ENCODE assay signal across 12 cellular contexts in the genomic region with DNA sequence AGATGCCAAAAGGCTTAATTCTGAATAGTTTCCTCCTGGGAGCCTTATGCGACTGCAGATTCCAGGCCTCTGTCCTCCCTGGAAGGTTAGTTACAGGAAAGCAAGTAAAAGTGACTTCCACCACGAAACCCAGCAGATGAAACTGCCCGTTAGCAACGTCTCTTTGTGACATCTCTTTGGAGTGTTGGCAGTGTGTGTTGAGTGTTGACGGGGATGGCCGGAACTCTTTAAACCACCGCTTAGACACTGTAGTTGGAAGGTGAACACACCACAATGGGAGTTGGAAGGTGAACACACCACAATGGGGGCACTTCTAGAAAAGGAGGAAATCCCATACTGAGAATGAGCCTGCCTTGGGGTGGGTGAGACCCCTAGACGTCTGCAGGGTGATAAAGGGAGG. TPM values are rescaled to one million over a fixed set of nuclear protein-coding genes. Genes with fewer than 3 reads are reported as not detected.
DNase-seq lines count a peak whose midpoint lies in the region; ATAC-seq, FAIRE-seq and TF ChIP-seq lines count a peak whose summit lies in the region.
"Had no signal": no experiment of that assay in that cellular context is flagged by ENCODE, and none has a peak within 500 bp of the region (broad histone marks: within the 10 kb centered on the region; RNA-seq: fewer than 3 reads in every experiment).

No MANE protein-coding gene starts in this region.

- no peak for FAIRE-seq in HepG2 (lab: Jason Lieb, UNC)

- no peaks in the 10 kb centered on the region for H3K4me1 ChIP-seq in HepG2 (ENCODE audit: insufficient read depth, low read length)
- no peaks in the 10 kb centered on the region for H3K4me1 ChIP-seq in right lobe of liver
- H3K4me1 ChIP-seq: BE2C had no signal

- H3K9ac ChIP-seq in HepG2 (ENCODE audit: insufficient read depth, low read depth, low read length): no peak overlapping the region

- H3K4me2 ChIP-seq in HepG2 (ENCODE audit: low read depth, low read length): no peak overlapping the region

- H3K4me1 Mint-ChIP-seq in activated CD4-positive, alpha-beta memory T cell treated with anti-CD3 and anti-CD28 coated beads, Interleukin-2, amount 10 ng/mL, durations not matched to agents 7 days and 5 days: peaks cover 50% of the 10 kb centered on the region
- H3K4me1 Mint-ChIP-seq in type B pancreatic cell (ENCODE audit: unreplicated experiment): peaks cover 17% of the 10 kb centered on the region

- H3K79me2 ChIP-seq in HepG2 (ENCODE audit: insufficient read depth, low read length): no peaks in the 10 kb centered on the region

- H3K4me3 Mint-ChIP-seq in activated CD4-positive, alpha-beta memory T cell treated with anti-CD3 and anti-CD28 coated beads, Interleukin-2, amount 10 ng/mL, durations not matched to agents 7 days and 5 days: peak overlapping the region; percentile 89
- H3K4me3 Mint-ChIP-seq in type B pancreatic cell: peak overlapping the region; percentile 54

- no peaks in the 10 kb centered on the region for H3K27me3 Mint-ChIP-seq in activated CD4-positive, alpha-beta memory T cell treated with anti-CD3 and anti-CD28 coated beads, Interleukin-2, amount 10 ng/mL, durations not matched to agents 7 days and 5 days
- H3K27me3 Mint-ChIP-seq in type B pancreatic cell: peaks cover 66% of the 10 kb centered on the region

- H3K4me3 ChIP-seq in HepG2 (replicated peaks in 1 of 3; ENCODE audit: insufficient read depth in 1 of 3, low read depth in 2 of 3, low read length in 3 of 3) (no peak overlapping the region), right lobe of liver (no peak overlapping the region)

- peaks cover 33% of the 10 kb centered on the region for H3K36me3 Mint-ChIP-seq in activated CD4-positive, alpha-beta memory T cell treated with anti-CD3 and anti-CD28 coated beads, Interleukin-2, amount 10 ng/mL, durations not matched to agents 7 days and 5 days (ENCODE audit: low read depth)
- H3K36me3 Mint-ChIP-seq in type B pancreatic cell: peaks cover 4% of the 10 kb centered on the region

- ATAC-seq in HepG2 (no peak), right lobe of liver (no peak), GM19351 (IDR thresholded peaks at IDR 0.05; ENCODE audit: unreplicated experiment) (no peak), GM21367 (IDR thresholded peaks at IDR 0.05; ENCODE audit: unreplicated experiment) (no peak)

- H3K9me3 Mint-ChIP-seq in activated CD4-positive, alpha-beta memory T cell treated with anti-CD3 and anti-CD28 coated beads, Interleukin-2, amount 10 ng/mL, durations not matched to agents 7 days and 5 days: no peaks in the 10 kb centered on the region
- H3K9me3 Mint-ChIP-seq in type B pancreatic cell: no peaks in the 10 kb centered on the region

- intact Hi-C loops in HepG2 (cut with micrococcal nuclease; ENCODE audit: unreplicated experiment): no loop called here
- intact Hi-C loops in right lobe of liver (cut with DNase I): no loop called here

- H4K20me1 ChIP-seq in HepG2 (ENCODE audit: insufficient read depth, low read length): no peaks in the 10 kb centered on the region

- in situ Hi-C loops in HepG2 (cut with HindIII; ENCODE audit: extremely low pct_ligation_motif_present, low pct_unique_long_range_greater_than_20kb): no loop called here

- no peak for DNase-seq in HepG2 (ENCODE audit: low spot score)
- DNase-seq in right lobe of liver: no peak
- peak; percentile 55 for DNase-seq in activated CD4-positive, alpha-beta memory T cell treated with anti-CD3 and anti-CD28 coated beads, Interleukin-2, amount 10 ng/mL, durations not matched to agents 7 days and 5 days
- DNase-seq in kidney tubule cell (ENCODE audit: low spot score): peak; percentile 18
- DNase-seq in type B pancreatic cell (ENCODE audit: extremely low spot score, unreplicated experiment): no peak
- no peak for DNase-seq in ecto neural progenitor cell (ENCODE audit: low spot score)
- DNase-seq: BE2C, hypothalamus, KBM-7 had no signal

- H2AFZ ChIP-seq in HepG2 (ENCODE audit: low read length): no peak overlapping the region

- CTCF ChIA-PET in HepG2 (lab: Yijun Ruan, JAX; ENCODE audit: low intra/inter-chr PET ratio, low total read pairs): no interaction called here
- CTCF ChIA-PET in activated CD4-positive, alpha-beta memory T cell treated with anti-CD3 and anti-CD28 coated beads, Interleukin-2, amount 10 ng/mL, durations not matched to agents 7 days and 5 days (lab: Charles Lee): interaction anchor here (1.1 kb wide), 2 partner anchors 12 to 145 kb away, joined by 3 to 5 read pairs; no protein-coding TSS in a partner anchor

- no peak for TF ChIP-seq CTCF in HepG2 (CRISPR knock-in tag; IDR thresholded peaks at IDR 0.05)
- no peak for TF ChIP-seq CTCF in right lobe of liver (IDR thresholded peaks at IDR 0.05)
- no peak for TF ChIP-seq CTCF in type B pancreatic cell (conservative IDR thresholded peaks at IDR 0.05)

- TF ChIP-seq POLR2A in HepG2 (IDR thresholded peaks at IDR 0.05; ENCODE audit: insufficient read depth in 1 of 2, low read depth in 2 of 2, low read length in 2 of 2) (no peak), right lobe of liver (IDR thresholded peaks at IDR 0.05) (no peak)

- TF ChIP-seq EP300 in HepG2 (IDR thresholded peaks at IDR 0.05; ENCODE audit: low read depth in 2 of 2, low read length in 2 of 2) (no peak), HepG2 (CRISPR knock-in tag; IDR thresholded peaks at IDR 0.05; ENCODE audit: borderline replicate concordance) (no peak)

- no peaks in the 10 kb centered on the region for H3K9me3 ChIP-seq in HepG2 (ENCODE audit: low read length)
- no peaks in the 10 kb centered on the region for H3K9me3 ChIP-seq in right lobe of liver
- H3K9me3 ChIP-seq: BE2C had no signal

- no TSS peak for BruUV-seq in HepG2 (replicated peaks; lab: Mats Ljungman, UMichigan)

- H3K36me3 ChIP-seq in HepG2 (replicated peaks in 1 of 2; ENCODE audit: control insufficient read depth in 1 of 2, insufficient read depth in 2 of 2, low read length in 2 of 2) (no peaks in the 10 kb centered on the region), right lobe of liver (no peaks in the 10 kb centered on the region)
- H3K36me3 ChIP-seq: BE2C had no signal

- no peak for TF ChIP-seq RAD21 in HepG2 (CRISPR knock-in tag; IDR thresholded peaks at IDR 0.05)

- H3K27me3 ChIP-seq in HepG2 (ENCODE audit: control insufficient read depth in 1 of 2, insufficient read depth in 2 of 2, low read length in 2 of 2) (peaks cover 9 to 54% of the 10 kb centered on the region in 2 experiments; a peak in 4 of 5 replicates), right lobe of liver (peaks cover 0 to 4% of the 10 kb centered on the region in 2 donors)

- H3K27ac ChIP-seq in HepG2 (ENCODE audit: extremely low read length, insufficient read depth, low read length) (no peak overlapping the region), right lobe of liver (peak overlapping the region in 1 of 3 donors; percentile 27)

- H3K27ac Mint-ChIP-seq in activated CD4-positive, alpha-beta memory T cell treated with anti-CD3 and anti-CD28 coated beads, Interleukin-2, amount 10 ng/mL, durations not matched to agents 7 days and 5 days: peak overlapping the region; percentile 92
- no peak overlapping the region for H3K27ac Mint-ChIP-seq in type B pancreatic cell

- 41% methylated on average over 8 of the region's 8 CpGs for WGBS in HepG2 (ENCODE audit: low lambda C conversion rate)
- 59% methylated on average over 8 of the region's 8 CpGs for WGBS in right lobe of liver (ENCODE audit: insufficient coverage, low coverage, low lambda C conversion rate, missing lambda C conversion rate)

- POLR2A ChIA-PET in HepG2 (lab: Yijun Ruan, JAX): no interaction called here
- POLR2A ChIA-PET in activated CD4-positive, alpha-beta memory T cell treated with anti-CD3 and anti-CD28 coated beads, Interleukin-2, amount 10 ng/mL, durations not matched to agents 7 days and 5 days (lab: Charles Lee): interaction anchor here (1.0 to 6.3 kb wide), 8 partner anchors 8 to 114 kb away, joined by 3 to 141 read pairs (median 5); no protein-coding TSS in a partner anchor

TF ChIP-seq in HepG2, 621 proteins besides CTCF, POLR2A, EP300 and RAD21:
- TF ChIP-seq ZEB1 (IDR thresholded peaks at IDR 0.05; ENCODE audit: insufficient replicate concordance, low read depth) (no peak), EZH2 (conservative IDR thresholded peaks at IDR 0.05; ENCODE audit: low read depth, low read length) (0 out of 2 replicates have a peak, but pooled peaks have one; percentile 54)

RNA-seq across cellular contexts. Expression of a gene that starts 0.9 kb away (rescaled TPM):
- total RNA-seq in HepG2 (2016; rRNA removed; fragmentation: Illumina TruSeq; extraction: Trizol) (not detected in 2 replicates), right lobe of liver (10 to 100 TPM in 4 of 6 experiments, 1 to 10 TPM in 2; 4.5 to 51.0 (median 17.5) TPM), type B pancreatic cell (ENCODE audit: low replicate concordance) (0.43 and 0.79 TPM in 2 replicates)
- total RNA-seq in HepG2 (2016; cell fraction: cytosol; rRNA removed; fragmentation: Illumina TruSeq; extraction: Trizol; ENCODE audit: low read depth): not detected in 2 replicates
- total RNA-seq in HepG2 (2016; cell fraction: insoluble cytoplasmic fraction; rRNA removed; fragmentation: Illumina TruSeq; extraction: Trizol): 0.17 TPM in 1 of 2 replicates, not detected in the other
- total RNA-seq in HepG2 (2016; cell fraction: membrane; rRNA removed; fragmentation: Illumina TruSeq; extraction: Trizol): not detected in 2 replicates
- not detected in 2 replicates for total RNA-seq in HepG2 (2016; cell fraction: nucleus; rRNA removed; fragmentation: Illumina TruSeq; extraction: Trizol)
- polyA plus RNA-seq in HepG2 (2011; rRNA removed): 0.21 TPM in 1 of 2 replicates, not detected in the other
- not detected in 2 replicates for polyA plus RNA-seq in HepG2 (2011; cell fraction: cytosol; rRNA removed)
- polyA plus RNA-seq in HepG2 (2011; cell fraction: nucleus; rRNA removed): not detected in 2 replicates
- 0.60 TPM in 1 of 2 replicates, not detected in the other for polyA plus RNA-seq in HepG2 (2012)
- 0.18 and 0.36 TPM in 2 replicates for polyA plus RNA-seq in HepG2 (2016; cell fraction: cytosol; fragmentation: Illumina TruSeq; extraction: Trizol; ENCODE audit: low read depth)
- not detected in 2 replicates for polyA plus RNA-seq in HepG2 (2016; cell fraction: insoluble cytoplasmic fraction; fragmentation: Illumina TruSeq; extraction: Trizol; ENCODE audit: low read depth)
- polyA plus RNA-seq in HepG2 (2016; cell fraction: membrane; fragmentation: Illumina TruSeq; extraction: Trizol; ENCODE audit: low read depth): 0.28 TPM in 1 of 2 replicates, not detected in the other
- not detected in 2 replicates for polyA plus RNA-seq in HepG2 (2016; cell fraction: nucleus; fragmentation: Illumina TruSeq; extraction: Trizol; ENCODE audit: insufficient read depth, low read depth)
- polyA minus RNA-seq in HepG2 (2011; rRNA and poly(A)+ RNA removed; ENCODE audit: low replicate concordance): not detected in 2 replicates
- polyA minus RNA-seq in HepG2 (2011; cell fraction: cytosol; rRNA and poly(A)+ RNA removed): not detected in 2 replicates
- polyA minus RNA-seq in HepG2 (2011; cell fraction: nucleus; rRNA and poly(A)+ RNA removed): not detected in 2 replicates
- 100 to 1,000 TPM; 132 to 133 TPM for total RNA-seq in activated CD4-positive, alpha-beta memory T cell treated with anti-CD3 and anti-CD28 coated beads, Interleukin-2, amount 10 ng/mL, durations not matched to agents 7 days and 5 days
- total RNA-seq: chondrocyte had no signal

Comparison
In these comparisons a context has a peak if more than half of its experiments do, and no peak if none do; other contexts are left out.
1. DNase-seq: peak in activated CD4-positive, alpha-beta memory T cell treated with anti-CD3 and anti-CD28 coated beads, Interleukin-2, amount 10 ng/mL, durations not matched to agents 7 days and 5 days (single experiment) and kidney tubule cell (single experiment); none in HepG2 (single experiment), right lobe of liver (0 of 3), type B pancreatic cell (single experiment) and ecto neural progenitor cell (single experiment).